Comparison of ENCODE assay signal across 8 cellular contexts in genomic region chr17:3723188-3723555, GRCh38. TPM values are rescaled to one million over a fixed set of nuclear protein-coding genes. Genes with fewer than 3 reads are reported as not detected.
DNase-seq lines count a peak whose midpoint lies in the region; ATAC-seq and TF ChIP-seq lines count a peak whose summit lies in the region.

No MANE protein-coding gene starts in this region.

- H3K4me1 ChIP-seq in colonic mucosa, result peaks cover 4% of the 10 kb centered on the region

- no peak for TF ChIP-seq CTCF in CD14-positive monocyte (IDR thresholded peaks at IDR 0.05)
- no peak for TF ChIP-seq CTCF in colonic mucosa (IDR thresholded peaks at IDR 0.05)
- TF ChIP-seq CTCF in GM20000 (IDR thresholded peaks at IDR 0.05; ENCODE audit: extremely low read depth, missing control alignments), result no peak

- peak overlapping the region; percentile 66 for H3K27ac ChIP-seq in colonic mucosa

- H3K9ac ChIP-seq in colonic mucosa (ENCODE audit: low read depth in 2 of 2, low read length in 2 of 2), result peak overlapping the region; percentile 84 to 93

- H3K4me3 ChIP-seq in colonic mucosa, result peak overlapping the region; percentile 95

- intact Hi-C loops in CD14-positive monocyte (cut with micrococcal nuclease), result loop anchor here (5.0 kb wide), 1 partner anchor 41 kb away; no protein-coding TSS in a partner anchor
- intact Hi-C loops in colonic mucosa (cut with DNase I), result no loop called here

- H3K27ac Mint-ChIP-seq in CD14-positive monocyte (peak overlapping the region; percentile 84 to 96 (median 91)), IgD-negative memory B cell (peak overlapping the region; percentile 81 to 95 (median 91))
- H3K27ac Mint-ChIP-seq in natural killer cell treated with Interleukin-12 subunit alpha and Interleukin-12 subunit beta and Interleukin-15 and Interleukin-18, amount 100 ng/mL, for 72 hours, result peak overlapping the region; percentile 80 to 90

- H3K9me3 ChIP-seq in colonic mucosa, result no peaks in the 10 kb centered on the region

- no peaks in the 10 kb centered on the region for H3K9me3 Mint-ChIP-seq in CD14-positive monocyte
- no peaks in the 10 kb centered on the region for H3K9me3 Mint-ChIP-seq in IgD-negative memory B cell
- H3K9me3 Mint-ChIP-seq in natural killer cell treated with Interleukin-12 subunit alpha and Interleukin-12 subunit beta and Interleukin-15 and Interleukin-18, amount 100 ng/mL, for 72 hours, result no peaks in the 10 kb centered on the region

- no peaks in the 10 kb centered on the region for H3K36me3 ChIP-seq in colonic mucosa

- H3K27me3 Mint-ChIP-seq in CD14-positive monocyte (ENCODE audit: low read depth in 3 of 3) (no peaks in the 10 kb centered on the region), IgD-negative memory B cell (no peaks in the 10 kb centered on the region)
- no peaks in the 10 kb centered on the region for H3K27me3 Mint-ChIP-seq in natural killer cell treated with Interleukin-12 subunit alpha and Interleukin-12 subunit beta and Interleukin-15 and Interleukin-18, amount 100 ng/mL, for 72 hours

- DNase-seq in CD14-positive monocyte (ENCODE audit: low spot score) (no peak), colonic mucosa (no peak), GM20000 (ENCODE audit: low spot score) (no peak)
- no peak for DNase-seq in natural killer cell treated with Interleukin-12 subunit alpha and Interleukin-12 subunit beta and Interleukin-15 and Interleukin-18, amount 100 ng/mL, for 72 hours (ENCODE audit: low spot score)
- no peak for DNase-seq in central memory CD4-positive, alpha-beta T cell

- H3K4me1 Mint-ChIP-seq in CD14-positive monocyte, result peaks cover 62% of the 10 kb centered on the region
- peaks cover 38 to 50% (median 42%) of the 10 kb centered on the region in 3 donors for H3K4me1 Mint-ChIP-seq in IgD-negative memory B cell
- peaks cover 49 to 61% of the 10 kb centered on the region in 2 donors for H3K4me1 Mint-ChIP-seq in natural killer cell treated with Interleukin-12 subunit alpha and Interleukin-12 subunit beta and Interleukin-15 and Interleukin-18, amount 100 ng/mL, for 72 hours (ENCODE audit: low read depth in 2 of 2)

- H3K4me3 Mint-ChIP-seq in CD14-positive monocyte (peak overlapping the region; percentile 90 to 97), IgD-negative memory B cell (peak overlapping the region; percentile 94 to 99 (median 96))
- peak overlapping the region; percentile 98 for H3K4me3 Mint-ChIP-seq in natural killer cell treated with Interleukin-12 subunit alpha and Interleukin-12 subunit beta and Interleukin-15 and Interleukin-18, amount 100 ng/mL, for 72 hours

- H3K36me3 Mint-ChIP-seq in CD14-positive monocyte, result peaks cover 8 to 48% of the 10 kb centered on the region in 2 donors
- H3K36me3 Mint-ChIP-seq in IgD-negative memory B cell, result peaks cover 2% of the 10 kb centered on the region
- H3K36me3 Mint-ChIP-seq in natural killer cell treated with Interleukin-12 subunit alpha and Interleukin-12 subunit beta and Interleukin-15 and Interleukin-18, amount 100 ng/mL, for 72 hours, result peaks cover 56% of the 10 kb centered on the region

- no peak for ATAC-seq in natural killer cell treated with Interleukin-12 subunit alpha and Interleukin-12 subunit beta and Interleukin-15 and Interleukin-18, amount 100 ng/mL, for 72 hours
- ATAC-seq in HG02642 (IDR thresholded peaks at IDR 0.05; ENCODE audit: poor library complexity, unreplicated experiment), result no peak
- ATAC-seq in HG02970 (IDR thresholded peaks at IDR 0.05; ENCODE audit: low FRiP score, unreplicated experiment), result no peak

- no peaks in the 10 kb centered on the region for H3K27me3 ChIP-seq in colonic mucosa

RNA-seq across cellular contexts. Expression of gene HASPIN, which starts 0.5 kb away (rescaled TPM):
- polyA plus RNA-seq in CD14-positive monocyte, result not detected
- 0.34 TPM for polyA plus RNA-seq in IgD-negative memory B cell
- total RNA-seq in colonic mucosa, result 10 to 100 TPM in 1 of 2 donors, 1 to 10 TPM in 1; 2.6 to 13.2 TPM
- total RNA-seq in natural killer cell treated with Interleukin-12 subunit alpha and Interleukin-12 subunit beta and Interleukin-15 and Interleukin-18, amount 100 ng/mL, for 72 hours, result 10 to 100 TPM; 44.2 to 64.6 TPM

RNA-seq across cellular contexts. Expression of gene P2RX5, which starts 27.2 kb away (rescaled TPM):
- 1 to 10 TPM in 1 of 2 donors, under 1 TPM in 1; 0.64 to 3.4 TPM for polyA plus RNA-seq in CD14-positive monocyte
- polyA plus RNA-seq in IgD-negative memory B cell, result 764 TPM
- 1 to 10 TPM in 1 of 2 donors, under 1 TPM in 1; 0.93 to 1.5 TPM for total RNA-seq in colonic mucosa
- total RNA-seq in natural killer cell treated with Interleukin-12 subunit alpha and Interleukin-12 subunit beta and Interleukin-15 and Interleukin-18, amount 100 ng/mL, for 72 hours, result 1,000 to 10,000 TPM; 2,596 to 3,366 TPM

RNA-seq across cellular contexts. Expression of gene EMC6, which starts 54.6 kb away (rescaled TPM):
- polyA plus RNA-seq in CD14-positive monocyte, result 100 to 1,000 TPM; 105 to 118 TPM
- polyA plus RNA-seq in IgD-negative memory B cell, result 81.8 TPM
- total RNA-seq in colonic mucosa, result 10 to 100 TPM; 38.1 to 61.2 TPM
- 10 to 100 TPM; 43.7 to 56.2 TPM for total RNA-seq in natural killer cell treated with Interleukin-12 subunit alpha and Interleukin-12 subunit beta and Interleukin-15 and Interleukin-18, amount 100 ng/mL, for 72 hours

RNA-seq across cellular contexts. Expression of gene TAX1BP3, which starts 54.8 kb away (rescaled TPM):
- polyA plus RNA-seq in CD14-positive monocyte (10 to 100 TPM; 70.9 to 71.8 TPM), IgD-negative memory B cell (72.1 TPM)
- 100 to 1,000 TPM; 148 to 195 TPM for total RNA-seq in colonic mucosa
- 100 to 1,000 TPM; 135 to 204 TPM for total RNA-seq in natural killer cell treated with Interleukin-12 subunit alpha and Interleukin-12 subunit beta and Interleukin-15 and Interleukin-18, amount 100 ng/mL, for 72 hours

Comparison
In these comparisons a context has a peak if more than half of its experiments do, and no peak if none do; other contexts are left out.
1. RNA of gene P2RX5, which starts 27.2 kb away (total RNA-seq): 2,596 to 3,366 TPM in natural killer cell treated with Interleukin-12 subunit alpha and Interleukin-12 subunit beta and Interleukin-15 and Interleukin-18, amount 100 ng/mL, for 72 hours; 0.93 to 1.5 TPM in colonic mucosa; every median in the first group is over 1,000 times any median in the second.
2. Peak in every context shown above with its lines, with median percentiles within 50 percentile points of each other: H3K27ac Mint-ChIP-seq and H3K4me3 Mint-ChIP-seq.